Comparison of ENCODE assay signal across 10 cellular contexts in genomic region chr18:36035253-36035652, GRCh38. TPM values are rescaled to one million over a fixed set of nuclear protein-coding genes. Genes with fewer than 3 reads are reported as not detected.
DNase-seq lines count a peak whose midpoint lies in the region; ATAC-seq, FAIRE-seq and TF ChIP-seq lines count a peak whose summit lies in the region.
"Had no signal": no experiment of that assay in that cellular context is flagged by ENCODE, and none has a peak within 500 bp of the region (broad histone marks: within the 10 kb centered on the region; RNA-seq: fewer than 3 reads in every experiment).

No MANE protein-coding gene starts in this region.

- ATAC-seq in HG02885 (IDR thresholded peaks at IDR 0.05; ENCODE audit: poor library complexity, unreplicated experiment), result no peak
- ATAC-seq in GM21390 (IDR thresholded peaks at IDR 0.05; ENCODE audit: unreplicated experiment), result no peak
- no peak for ATAC-seq in upper lobe of left lung (ENCODE audit: low FRiP score in 2 of 2)
- no peak for ATAC-seq in GM21619 (IDR thresholded peaks at IDR 0.05; ENCODE audit: unreplicated experiment)

- peak; percentile 5 for FAIRE-seq in keratinocyte (lab: Jason Lieb, UNC)

- H3K4me2 ChIP-seq in keratinocyte (ENCODE audit: control insufficient read depth, extremely low read depth, insufficient read depth, low read depth, low read length), result no peak overlapping the region

- H4K20me1 ChIP-seq in keratinocyte (ENCODE audit: control insufficient read depth, extremely low read depth, insufficient read depth, low read length), result peaks cover 3% of the 10 kb centered on the region

- peak; percentile 16 for DNase-seq in DMS79 (lab: John Stamatoyannopoulos, UW)
- DNase-seq in NCI-H1417 (lab: John Stamatoyannopoulos, UW), result peak; percentile 59 to 97 (median 70)
- DNase-seq in RPMI7951 (ENCODE audit: low read depth), result peak; percentile 88
- no peak for DNase-seq in keratinocyte (ENCODE audit: low read depth, low spot score)
- DNase-seq in upper lobe of left lung, result no peak
- DNase-seq: activated naive CD4-positive, alpha-beta T cell treated with anti-CD3 and anti-CD28 coated beads, Interleukin-2, amount 50 U/mL, for 16 hours; CD4-positive, CD25-positive, alpha-beta regulatory T cell had no signal

- no peak overlapping the region for H2AFZ ChIP-seq in keratinocyte (ENCODE audit: control insufficient read depth, low read length)

- no peak for TF ChIP-seq EP300 in upper lobe of left lung (IDR thresholded peaks at IDR 0.05)

- dilution Hi-C loops in keratinocyte (cut with MboI; ENCODE audit: extremely low pct_ligation_motif_present, low sequenced_read_pairs), result no loop called here

- TF ChIP-seq POLR2A in upper lobe of left lung (IDR thresholded peaks at IDR 0.05), result no peak

- H3K27ac ChIP-seq in keratinocyte (ENCODE audit: control insufficient read depth, insufficient read depth, low read length) (no peak overlapping the region), upper lobe of left lung (no peak overlapping the region)

- H3K9me1 ChIP-seq in keratinocyte (ENCODE audit: control insufficient read depth, extremely low read depth, insufficient read depth, low read length), result no peaks in the 10 kb centered on the region

- H3K4me3 ChIP-seq in keratinocyte (ENCODE audit: control insufficient read depth in 2 of 3, extremely low read depth in 1 of 3, insufficient read depth in 2 of 3, low read depth in 1 of 3, low read length in 3 of 3) (no peak overlapping the region), upper lobe of left lung (no peak overlapping the region)

- no peak overlapping the region for H3K9ac ChIP-seq in keratinocyte (ENCODE audit: control insufficient read depth, extremely low read depth, insufficient read depth, low read length)

- H3K9me3 ChIP-seq in keratinocyte (ENCODE audit: control insufficient read depth, low read depth, low read length) (peaks cover 6% of the 10 kb centered on the region), upper lobe of left lung (peaks cover 0 to 13% (median 8%) of the 10 kb centered on the region in 4 donors)

- no peak for TF ChIP-seq CTCF in keratinocyte (optimal IDR thresholded peaks at IDR 0.05 in 1 of 3, IDR thresholded peaks at IDR 0.05 in 1 of 3, conservative IDR thresholded peaks at IDR 0.05 in 1 of 3; ENCODE audit: extremely low read depth in 1 of 3, insufficient read depth in 2 of 3, low read length in 3 of 3)
- no peak for TF ChIP-seq CTCF in upper lobe of left lung (IDR thresholded peaks at IDR 0.05)

- H3K4me1 ChIP-seq in keratinocyte (ENCODE audit: control insufficient read depth, extremely low read depth, insufficient read depth, low read length), result peaks cover 7% of the 10 kb centered on the region
- H3K4me1 ChIP-seq in upper lobe of left lung, result peaks cover 0 to 9% (median 6%) of the 10 kb centered on the region in 4 donors

- H3K27me3 ChIP-seq in keratinocyte (ENCODE audit: control insufficient read depth, extremely low read depth, insufficient read depth, low read length), result no peaks in the 10 kb centered on the region
- no peaks in the 10 kb centered on the region for H3K27me3 ChIP-seq in upper lobe of left lung

- H3K36me3 ChIP-seq in keratinocyte (ENCODE audit: control insufficient read depth in 2 of 2, extremely low read depth in 1 of 2, insufficient read depth in 2 of 2, low read length in 2 of 2) (peaks cover 0 to 2% of the 10 kb centered on the region in 2 experiments), upper lobe of left lung (peaks cover 0 to 11% (median 5%) of the 10 kb centered on the region in 4 donors)

- peaks cover 59% of the 10 kb centered on the region for H3K79me2 ChIP-seq in keratinocyte (ENCODE audit: control insufficient read depth, insufficient read depth, low read length)

RNA-seq across cellular contexts. Expression of gene RPRD1A, which starts 32.1 kb away (rescaled TPM):
- 32.5 and 42.1 TPM in 2 replicates for total RNA-seq in RPMI7951 (2014; rRNA removed; shearing (Covaris generic))
- polyA plus RNA-seq in keratinocyte, result 31.1 to 55.5 TPM (median 34.8 TPM) in 3 replicates
- 43.0 TPM for polyA plus RNA-seq in keratinocyte (2011; ENCODE audit: low read depth)
- polyA plus RNA-seq in keratinocyte (2011; cell fraction: cytosol; rRNA removed), result 26.4 and 44.4 TPM in 2 replicates
- polyA plus RNA-seq in keratinocyte (2011; cell fraction: nucleus; rRNA removed), result 36.5 and 54.7 TPM in 2 replicates
- 35.7 and 40.0 TPM in 2 replicates for polyA plus RNA-seq in keratinocyte (2012; ENCODE audit: low replicate concordance)
- polyA minus RNA-seq in keratinocyte, result 17.0 to 51.6 TPM (median 32.7 TPM) in 3 replicates
- polyA minus RNA-seq in keratinocyte (2011; cell fraction: cytosol; rRNA and poly(A)+ RNA removed), result 63.3 TPM
- polyA minus RNA-seq in keratinocyte (2011; cell fraction: nucleus; rRNA and poly(A)+ RNA removed), result 30.7 and 53.8 TPM in 2 replicates
- total RNA-seq in upper lobe of left lung, result 10 to 100 TPM; 30.6 to 84.4 (median 44.3) TPM

Comparison
In these comparisons a context has a peak if more than half of its experiments do, and no peak if none do; other contexts are left out.
1. DNase-seq: peak in DMS79 (single experiment), NCI-H1417 (3 of 3) and RPMI7951 (single experiment); none in keratinocyte (single experiment) and upper lobe of left lung (0 of 2).